ENCODE assay signal across 17 cellular contexts in genomic region chr4:112181358-112182000, GRCh38.
"Had no signal": no experiment of that assay in that cellular context is flagged by ENCODE, and none has a peak within 500 bp of the region (broad histone marks: within the 10 kb centered on the region; RNA-seq: fewer than 3 reads in every experiment).

No MANE protein-coding gene starts in this region.

- FAIRE-seq: urothelium cell line had no signal

- H3K4me1 ChIP-seq: lower lobe of right lung, tibial nerve had no signal

- H3K4me3 Mint-ChIP-seq: activated CD4-positive, alpha-beta memory T cell treated with anti-CD3 and anti-CD28 coated beads for 36 hours; endodermal cell; nephron; stimulated activated naive B cell treated with anti-CD40 and anti-IgM and Interleukin-4, amounts not matched to agents 10 μg/mL and 1 μg/mL and 100 μg/mL, for 72 hours; T-helper 1 cell treated with Interleukin-12 subunit alpha and Interleukin-12 subunit beta and Interleukin-4 antibody, amounts not matched to agents 30 μg/mL and 1 μg/mL, for 36 hours had no signal

- H3K9me3 ChIP-seq: lower lobe of right lung, sigmoid colon had no signal

- H3K27me3 Mint-ChIP-seq: activated CD4-positive, alpha-beta memory T cell treated with anti-CD3 and anti-CD28 coated beads for 36 hours; stimulated activated naive B cell treated with anti-CD40 and anti-IgM and Interleukin-4, amounts not matched to agents 10 μg/mL and 1 μg/mL and 100 μg/mL, for 72 hours had no signal

- H3K36me3 ChIP-seq: lower lobe of right lung, sigmoid colon, tibial nerve had no signal

- H3K27ac Mint-ChIP-seq: activated CD4-positive, alpha-beta memory T cell treated with anti-CD3 and anti-CD28 coated beads for 36 hours; activated T-helper 2 cell treated with anti-CD3 and anti-CD28 coated beads, Interferon-gamma antibody, Interleukin-2, Interleukin-4, amounts not matched to agents 10 μg/mL and 5 μg/mL and 100 μg/mL, durations not matched to agents 14 hours and 24 hours and 36 hours; endodermal cell; nephron; stimulated activated naive B cell treated with anti-CD40 and anti-IgM and Interleukin-4, amounts not matched to agents 10 μg/mL and 1 μg/mL and 100 μg/mL, for 72 hours; T-helper 1 cell treated with Interleukin-12 subunit alpha and Interleukin-12 subunit beta and Interleukin-4 antibody, amounts not matched to agents 30 μg/mL and 1 μg/mL, for 36 hours had no signal

- H3K4me3 ChIP-seq: lower lobe of right lung, sigmoid colon, tibial nerve had no signal

- H3K9me3 Mint-ChIP-seq: activated CD4-positive, alpha-beta memory T cell treated with anti-CD3 and anti-CD28 coated beads for 36 hours; activated T-helper 2 cell treated with anti-CD3 and anti-CD28 coated beads, Interferon-gamma antibody, Interleukin-2, Interleukin-4, amounts not matched to agents 10 μg/mL and 5 μg/mL and 100 μg/mL, durations not matched to agents 14 hours and 24 hours and 36 hours; endodermal cell; nephron; stimulated activated naive B cell treated with anti-CD40 and anti-IgM and Interleukin-4, amounts not matched to agents 10 μg/mL and 1 μg/mL and 100 μg/mL, for 72 hours; T-helper 1 cell treated with Interleukin-12 subunit alpha and Interleukin-12 subunit beta and Interleukin-4 antibody, amounts not matched to agents 30 μg/mL and 1 μg/mL, for 36 hours had no signal

- DNase-seq: activated CD4-positive, alpha-beta memory T cell treated with anti-CD3 and anti-CD28 coated beads for 36 hours; activated naive CD4-positive, alpha-beta T cell treated with Interleukin-2 at 50 U/mL for 16 hours; amniotic stem cell; endodermal cell; foreskin melanocyte; hypothalamus; islet precursor cell; left colon; lower lobe of right lung; posterior cingulate gyrus; sigmoid colon; stimulated activated naive B cell treated with anti-CD40 and anti-IgM and Interleukin-4, amounts not matched to agents 10 μg/mL and 1 μg/mL and 100 μg/mL, for 72 hours had no signal

- H3K27me3 ChIP-seq: sigmoid colon, tibial nerve had no signal

- H3K27ac ChIP-seq: lower lobe of right lung, sigmoid colon, tibial nerve had no signal

- H3K4me1 Mint-ChIP-seq: nephron had no signal

- ATAC-seq: left colon; lower lobe of right lung; stimulated activated naive B cell treated with anti-CD40 and anti-IgM and Interleukin-4, amounts not matched to agents 10 μg/mL and 1 μg/mL and 100 μg/mL, for 72 hours had no signal
